ENCODE assay signal across 15 cellular contexts in genomic region chr5:107696511-107696910, GRCh38. TPM values are rescaled to one million over a fixed set of nuclear protein-coding genes. Genes with fewer than 3 reads are reported as not detected.
DNase-seq lines count a peak whose midpoint lies in the region; ATAC-seq and TF ChIP-seq lines count a peak whose summit lies in the region.
"Had no signal": no experiment of that assay in that cellular context is flagged by ENCODE, and none has a peak within 500 bp of the region (broad histone marks: within the 10 kb centered on the region; RNA-seq: fewer than 3 reads in every experiment).

No MANE protein-coding gene starts in this region.

- H3K9me3 ChIP-seq in iPS-20b (ENCODE audit: insufficient read depth, low read depth, low read length) = no peaks in the 10 kb centered on the region
- no peaks in the 10 kb centered on the region for H3K9me3 ChIP-seq in neuron (ENCODE audit: low read length)
- H3K9me3 ChIP-seq: BLaER1 treated with 17β-estradiol and CSF1 and Interleukin-3, amounts not matched to agents 10 nM and 100 nM; HAP-1 had no signal

- no peaks in the 10 kb centered on the region for H3K79me2 ChIP-seq in GM23338 (replicated peaks; ENCODE audit: insufficient read depth)

- POLR2A ChIA-PET in WTC11 (lab: Charles Lee) = no interaction called here

- peaks cover 3% of the 10 kb centered on the region; the same call in 1 of the 3 replicates for H3K36me3 Mint-ChIP-seq in GM23338 (ENCODE audit: low read depth)
- H3K36me3 Mint-ChIP-seq in WTC11 = peaks cover 9% of the 10 kb centered on the region
- H3K36me3 Mint-ChIP-seq: CD4-positive, CD25-positive, alpha-beta regulatory T cell had no signal

- peak overlapping the region; percentile 17; the same call in 1 of the 3 replicates for H3K4me3 Mint-ChIP-seq in GM23338
- peak overlapping the region; percentile 27 for H3K4me3 Mint-ChIP-seq in WTC11
- H3K4me3 Mint-ChIP-seq: CD4-positive, CD25-positive, alpha-beta regulatory T cell had no signal

- no peak for TF ChIP-seq CTCF in GM23338 (conservative IDR thresholded peaks at IDR 0.05; ENCODE audit: low read depth in 2 of 2)
- TF ChIP-seq CTCF in WTC11 (IDR thresholded peaks at IDR 0.05) = no peak

- CTCF ChIA-PET in WTC11 (lab: Charles Lee) = interaction anchor here (0.8 kb wide), 1 partner anchor 9 kb away, joined by 3 read pairs; no protein-coding TSS in a partner anchor

- H3K27me3 ChIP-seq in GM23338 (ENCODE audit: insufficient read depth) (no peaks in the 10 kb centered on the region), iPS-20b (ENCODE audit: insufficient read depth, low read length) (no peaks in the 10 kb centered on the region), neuron (ENCODE audit: insufficient read depth, low read length) (no peaks in the 10 kb centered on the region)
- H3K27me3 ChIP-seq: BLaER1 treated with 17β-estradiol and CSF1 and Interleukin-3, amounts not matched to agents 10 nM and 100 nM had no signal

- no peaks in the 10 kb centered on the region for H3K36me3 ChIP-seq in GM23338 (ENCODE audit: insufficient read depth)
- H3K36me3 ChIP-seq in iPS-20b (ENCODE audit: insufficient read depth, low read depth, low read length) = no peaks in the 10 kb centered on the region
- no peaks in the 10 kb centered on the region for H3K36me3 ChIP-seq in neuron (ENCODE audit: insufficient read depth, low read length)
- H3K36me3 ChIP-seq: BLaER1 treated with 17β-estradiol and CSF1 and Interleukin-3, amounts not matched to agents 10 nM and 100 nM; HAP-1 had no signal

- H3K4me3 ChIP-seq in GM23338 (no peak overlapping the region), iPS-20b (ENCODE audit: low read length) (peak overlapping the region; percentile 24; the same call in 1 of the 2 replicates), neuron (ENCODE audit: low read length) (peak overlapping the region; percentile 25)
- H3K4me3 ChIP-seq: BLaER1 treated with 17β-estradiol and CSF1 and Interleukin-3, amounts not matched to agents 10 nM and 100 nM; GM12878; GM23248; HAP-1 had no signal

- H3K4me2 ChIP-seq in GM23338 = 0 out of 2 replicates have a peak overlapping the region, but pooled peaks have one; percentile 7
- H3K4me2 ChIP-seq: BLaER1 treated with 17β-estradiol and CSF1 and Interleukin-3, amounts not matched to agents 10 nM and 100 nM had no signal

- intact Hi-C loops in left cardiac atrium (cut with DNase I) = no loop called here

- ATAC-seq in GM23338 (peak; percentile 62), WTC11 (peak; percentile 44), left cardiac atrium (no peak), HG03439 (IDR thresholded peaks at IDR 0.05; ENCODE audit: unreplicated experiment) (no peak)
- ATAC-seq: GM12878 had no signal

- no peaks in the 10 kb centered on the region for H4K20me1 ChIP-seq in GM23338 (replicated peaks; ENCODE audit: insufficient read depth)
- H4K20me1 ChIP-seq: BLaER1 treated with 17β-estradiol and CSF1 and Interleukin-3, amounts not matched to agents 10 nM and 100 nM had no signal

- DNase-seq in GM23338 (ENCODE audit: low spot score) (no peak), WTC11 (ENCODE audit: low spot score) (no peak), left cardiac atrium (no peak), 8988T (no peak), NCI-H2107 (lab: John Stamatoyannopoulos, UW) (no peak)
- DNase-seq: ACHN; CD4-positive, CD25-positive, alpha-beta regulatory T cell; DMS53; GM23248 had no signal

- H3K27ac ChIP-seq in GM23338 (ENCODE audit: low read depth) (no peak overlapping the region), iPS-20b (ENCODE audit: low read length) (no peak overlapping the region)
- H3K27ac ChIP-seq: BLaER1 treated with 17β-estradiol and CSF1 and Interleukin-3, amounts not matched to agents 10 nM and 100 nM; GM23248 had no signal

- H3K4me1 ChIP-seq in GM23338 (ENCODE audit: insufficient read depth) = peaks cover 9% of the 10 kb centered on the region
- H3K4me1 ChIP-seq in iPS-20b (ENCODE audit: insufficient read depth, low read length) = peaks cover 12% of the 10 kb centered on the region; the same call in 1 of the 2 replicates
- H3K4me1 ChIP-seq in neuron (ENCODE audit: insufficient read depth, low read length) = peaks cover 15% of the 10 kb centered on the region
- H3K4me1 ChIP-seq: BLaER1 treated with 17β-estradiol and CSF1 and Interleukin-3, amounts not matched to agents 10 nM and 100 nM had no signal

- H3K4me1 Mint-ChIP-seq in GM23338 = peaks cover 12% of the 10 kb centered on the region
- H3K4me1 Mint-ChIP-seq in WTC11 = peaks cover 11% of the 10 kb centered on the region
- H3K4me1 Mint-ChIP-seq: CD4-positive, CD25-positive, alpha-beta regulatory T cell had no signal

- H3K27me3 Mint-ChIP-seq in GM23338 (ENCODE audit: insufficient read depth, low read depth, poor library complexity) = peaks cover 4% of the 10 kb centered on the region
- no peaks in the 10 kb centered on the region for H3K27me3 Mint-ChIP-seq in WTC11 (ENCODE audit: low read depth)
- H3K27me3 Mint-ChIP-seq: CD4-positive, CD25-positive, alpha-beta regulatory T cell had no signal

- peaks cover 12% of the 10 kb centered on the region for H3K9me2 ChIP-seq in GM23338 (ENCODE audit: insufficient read depth)

- H3K27ac Mint-ChIP-seq in GM23338 = peak overlapping the region; percentile 23
- peak overlapping the region; percentile 59; the same call in 1 of the 2 replicates for H3K27ac Mint-ChIP-seq in WTC11
- H3K27ac Mint-ChIP-seq: CD4-positive, CD25-positive, alpha-beta regulatory T cell had no signal

- peak overlapping the region; percentile 4; the same call in 1 of the 2 replicates for H3K9ac ChIP-seq in iPS-20b (ENCODE audit: low read depth, low read length)
- H3K9ac ChIP-seq: BLaER1 treated with 17β-estradiol and CSF1 and Interleukin-3, amounts not matched to agents 10 nM and 100 nM; GM23248 had no signal

- no peaks in the 10 kb centered on the region for H3F3A ChIP-seq in GM23338 (replicated peaks; ENCODE audit: low read depth)

- H2AFZ ChIP-seq in GM23338 (no peak overlapping the region; the same call in 1 of the 2 replicates), neuron (ENCODE audit: low read depth, low read length) (peak overlapping the region; percentile 55)
- H2AFZ ChIP-seq: GM23248 had no signal

- peaks cover 8% of the 10 kb centered on the region; the same call in 2 of the 3 replicates for H3K9me3 Mint-ChIP-seq in GM23338
- peaks cover 20% of the 10 kb centered on the region for H3K9me3 Mint-ChIP-seq in WTC11

TF ChIP-seq in GM23338, 12 proteins besides CTCF, POLR2A, EP300 and RAD21 (continues in another document):
- TF ChIP-seq POLR2AphosphoS5 (IDR thresholded peaks at IDR 0.05; ENCODE audit: low read depth) (no peak), ZNF331 (CRISPR knock-in tag; IDR thresholded peaks at IDR 0.05; ENCODE audit: low read depth) (no peak), STAT1 (IDR thresholded peaks at IDR 0.05; ENCODE audit: unreplicated experiment) (no peak), ETS1 (IDR thresholded peaks at IDR 0.05) (no peak)

TF ChIP-seq in WTC11, 78 proteins besides CTCF, POLR2A, EP300 and RAD21 (continues in another document):
- TF ChIP-seq MLX (CRISPR knock-in tag; IDR thresholded peaks at IDR 0.05) = no peak
- no peak for TF ChIP-seq GABPB1 (CRISPR knock-in tag; IDR thresholded peaks at IDR 0.05)
- TF ChIP-seq JAZF1 (CRISPR knock-in tag; IDR thresholded peaks at IDR 0.05) = no peak
- TF ChIP-seq ZMAT4 (CRISPR knock-in tag; IDR thresholded peaks at IDR 0.05) = no peak
- no peak for TF ChIP-seq ZNF512 (CRISPR knock-in tag; IDR thresholded peaks at IDR 0.05; ENCODE audit: borderline replicate concordance)
- TF ChIP-seq OVOL2 (CRISPR knock-in tag; IDR thresholded peaks at IDR 0.05; ENCODE audit: borderline replicate concordance) = no peak
- TF ChIP-seq ZSCAN18 (CRISPR knock-in tag; IDR thresholded peaks at IDR 0.05) = no peak
- no peak for TF ChIP-seq CREB1 (CRISPR knock-in tag; IDR thresholded peaks at IDR 0.05)
- TF ChIP-seq NFATC4 (CRISPR knock-in tag; IDR thresholded peaks at IDR 0.05) = no peak

RNA-seq across cellular contexts. Expression of gene EFNA5, which starts 25.8 kb away (rescaled TPM):
- 7.5 and 18.1 TPM in 2 replicates for total RNA-seq in GM23338 (2014; rRNA removed; shearing (Covaris generic))
- 7.4 and 10.1 TPM in 2 replicates for polyA plus RNA-seq in GM23338 (2016; fragmentation: Nextera tagmentation; extraction: Ambion mirVana)
- total RNA-seq in WTC11 (2021) (17.4 to 23.6 TPM (median 23.2 TPM) in 3 replicates), left cardiac atrium (10 to 100 TPM; 23.9 to 29.2 TPM)
- total RNA-seq: CD4-positive, CD25-positive, alpha-beta regulatory T cell had no signal

Comparison
In these comparisons a context has a peak if more than half of its experiments do, and no peak if none do; other contexts are left out.
1. ATAC-seq: peak in GM23338 (single experiment) and WTC11 (single experiment); none in left cardiac atrium (0 of 2) and HG03439 (single experiment).